In the genomic region with DNA sequence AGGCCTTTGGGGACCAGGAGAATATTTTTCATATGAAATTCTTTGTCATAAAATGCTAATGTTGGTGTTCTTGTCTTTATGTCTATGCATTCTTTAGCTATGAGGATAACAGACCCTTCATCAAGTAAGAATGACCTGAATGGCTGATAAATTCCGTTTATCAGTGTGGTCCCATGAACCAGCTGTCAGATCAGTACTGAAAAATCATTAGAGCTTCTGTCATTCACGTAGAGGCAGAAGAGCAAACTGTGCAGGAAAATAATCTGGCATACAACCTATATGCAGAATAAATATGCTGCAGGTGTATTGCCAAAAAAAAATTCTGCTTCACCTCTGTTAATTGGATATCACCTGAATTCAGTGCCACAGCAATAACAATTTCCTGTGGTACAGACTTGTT, we compare ENCODE assay signal across 17 cellular contexts.
DNase-seq lines count a peak whose midpoint lies in the region; ATAC-seq and TF ChIP-seq lines count a peak whose summit lies in the region.
"Had no signal": no experiment of that assay in that cellular context is flagged by ENCODE, and none has a peak within 500 bp of the region (broad histone marks: within the 10 kb centered on the region; RNA-seq: fewer than 3 reads in every experiment).

No MANE protein-coding gene starts in this region.

- H3K36me3 ChIP-seq in lower lobe of right lung = no peaks in the 10 kb centered on the region
- H3K36me3 ChIP-seq: BE2C, HAP-1 had no signal

- H3K4me1 Mint-ChIP-seq in glutamatergic neuron (ENCODE audit: low read depth, unreplicated experiment) = peaks cover 10% of the 10 kb centered on the region
- H3K4me1 Mint-ChIP-seq in osteocyte (ENCODE audit: unreplicated experiment) = peaks cover 9% of the 10 kb centered on the region
- H3K4me1 Mint-ChIP-seq: CD4-positive, CD25-positive, alpha-beta regulatory T cell; CD8-positive, alpha-beta memory T cell had no signal

- H3K27ac Mint-ChIP-seq in glutamatergic neuron (ENCODE audit: unreplicated experiment) (peak overlapping the region; percentile 30), osteocyte (ENCODE audit: unreplicated experiment) (no peak overlapping the region)
- H3K27ac Mint-ChIP-seq: CD4-positive, CD25-positive, alpha-beta regulatory T cell; CD8-positive, alpha-beta memory T cell had no signal

- no peak overlapping the region for H3K4me3 Mint-ChIP-seq in glutamatergic neuron (ENCODE audit: unreplicated experiment)
- H3K4me3 Mint-ChIP-seq in osteocyte (ENCODE audit: unreplicated experiment) = no peak overlapping the region
- H3K4me3 Mint-ChIP-seq: CD4-positive, CD25-positive, alpha-beta regulatory T cell; CD8-positive, alpha-beta memory T cell had no signal

- in situ Hi-C loops in G401 (cut with HindIII; ENCODE audit: low sequenced_read_pairs) = no loop called here

- H3K27me3 ChIP-seq in lower lobe of right lung (ENCODE audit: low read depth) = no peaks in the 10 kb centered on the region
- H3K27me3 ChIP-seq: BE2C had no signal

- H3K27me3 Mint-ChIP-seq in glutamatergic neuron (ENCODE audit: unreplicated experiment) (no peaks in the 10 kb centered on the region), osteocyte (ENCODE audit: unreplicated experiment) (no peaks in the 10 kb centered on the region)
- H3K27me3 Mint-ChIP-seq: CD4-positive, CD25-positive, alpha-beta regulatory T cell; CD8-positive, alpha-beta memory T cell had no signal

- H3K27ac ChIP-seq in lower lobe of right lung = no peak overlapping the region
- H3K27ac ChIP-seq: GM23248, HL-60 had no signal

- ATAC-seq in lower lobe of right lung = no peak

- TF ChIP-seq CTCF in glutamatergic neuron (IDR thresholded peaks at IDR 0.05; ENCODE audit: partially characterized antibody, unreplicated experiment) (no peak), lower lobe of right lung (IDR thresholded peaks at IDR 0.05) (no peak), osteocyte (IDR thresholded peaks at IDR 0.05) (no peak)

- intact Hi-C loops in lower lobe of right lung (cut with DNase I) = no loop called here

- H3K36me3 Mint-ChIP-seq in glutamatergic neuron (ENCODE audit: unreplicated experiment) (no peaks in the 10 kb centered on the region), osteocyte (ENCODE audit: unreplicated experiment) (no peaks in the 10 kb centered on the region)
- H3K36me3 Mint-ChIP-seq: CD4-positive, CD25-positive, alpha-beta regulatory T cell; CD8-positive, alpha-beta memory T cell had no signal

- no peaks in the 10 kb centered on the region for H3K4me1 ChIP-seq in lower lobe of right lung
- H3K4me1 ChIP-seq: BE2C, Caco-2, HAP-1 had no signal

- no peaks in the 10 kb centered on the region for H3K9me3 Mint-ChIP-seq in glutamatergic neuron (ENCODE audit: unreplicated experiment)
- no peaks in the 10 kb centered on the region for H3K9me3 Mint-ChIP-seq in osteocyte (ENCODE audit: unreplicated experiment)

- DNase-seq in COR-L47 (lab: John Stamatoyannopoulos, UW) (peak; percentile 40), G401 (ENCODE audit: low spot score) (peak; percentile 26), NCI-H69 (lab: John Stamatoyannopoulos, UW) (peak; percentile 19), glutamatergic neuron (no peak), lower lobe of right lung (no peak), osteocyte (ENCODE audit: extremely low spot score, unreplicated experiment) (no peak), occipital lobe (lab: John Stamatoyannopoulos, UW) (no peak)
- DNase-seq: ACHN; BE2C; C1 segment of cervical spinal cord; Caco-2; CD4-positive, CD25-positive, alpha-beta regulatory T cell; CD8-positive, alpha-beta memory T cell; GDM1; GM23248 had no signal

- H3K4me3 ChIP-seq in lower lobe of right lung = no peak overlapping the region
- H3K4me3 ChIP-seq: GM23248, HAP-1 had no signal

- no peaks in the 10 kb centered on the region for H3K9me3 ChIP-seq in lower lobe of right lung
- H3K9me3 ChIP-seq: BE2C, Caco-2, HAP-1 had no signal

Comparison
In these comparisons a context has a peak if more than half of its experiments do, and no peak if none do; other contexts are left out.
1. DNase-seq: peak in COR-L47 (single experiment), G401 (single experiment) and NCI-H69 (single experiment); none in glutamatergic neuron (single experiment), lower lobe of right lung (single experiment), osteocyte (single experiment) and occipital lobe (single experiment).